In the genomic region with DNA sequence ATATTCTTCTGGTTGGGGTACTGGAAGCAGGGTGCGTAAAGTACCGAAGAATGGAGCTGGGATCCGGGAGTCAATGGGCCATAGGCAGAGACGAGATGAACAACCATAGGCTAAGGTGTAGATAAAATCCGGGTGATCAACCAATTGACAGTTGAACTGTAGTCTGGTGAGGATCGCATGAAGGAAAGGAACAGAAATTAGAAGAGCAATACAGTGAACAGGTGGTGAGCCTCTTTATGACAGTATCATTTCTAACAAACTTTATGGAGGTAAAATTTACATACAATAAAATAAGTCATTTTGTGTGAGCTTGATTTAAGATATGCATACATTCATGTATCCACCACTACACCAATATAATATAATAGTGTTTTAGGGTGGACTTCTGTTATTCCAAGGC, we compare ENCODE assay signal across 22 cellular contexts.
"Had no signal": no experiment of that assay in that cellular context is flagged by ENCODE, and none has a peak within 500 bp of the region (broad histone marks: within the 10 kb centered on the region; RNA-seq: fewer than 3 reads in every experiment).

No MANE protein-coding gene starts in this region.

- H2AFZ ChIP-seq: neural progenitor cell had no signal

- H3K9me3 ChIP-seq: pancreas, psoas muscle, right lobe of liver, sigmoid colon, stomach, thoracic aorta, thyroid gland, tibial nerve, upper lobe of right lung, vagina had no signal

- H3K4me3 ChIP-seq: neural progenitor cell, pancreas, psoas muscle, right lobe of liver, sigmoid colon, stomach, thoracic aorta, thyroid gland, tibial nerve, upper lobe of right lung, vagina had no signal

- FAIRE-seq: pancreas, small intestine had no signal

- H3K27ac ChIP-seq: neural progenitor cell, pancreas, psoas muscle, right lobe of liver, sigmoid colon, stomach, thoracic aorta, thyroid gland, tibial nerve, upper lobe of right lung, vagina had no signal

- DNase-seq: naive thymus-derived CD4-positive, alpha-beta T cell; natural killer cell; occipital lobe; pancreas; psoas muscle; right cardiac atrium; right lobe of liver; sigmoid colon; small intestine; stimulated activated CD4-positive, alpha-beta T cell treated with anti-CD3 and anti-CD28 coated beads, Interleukin-15, amount 100 ng/mL, for 24 hours; stimulated activated CD4-positive, alpha-beta T cell treated with anti-CD3 and anti-CD28 coated beads, Interleukin-2, amount 100 ng/mL, for 24 hours; stimulated activated CD4-positive, alpha-beta T cell treated with anti-CD3 and anti-CD28 coated beads, Interleukin-2, amount 100 ng/mL, for 48 hours; stimulated activated CD4-positive, alpha-beta T cell treated with anti-CD3 and anti-CD28 coated beads, Interleukin-4, amount 100 ng/mL, for 24 hours; stimulated activated naive B cell treated with anti-CD40 and anti-IgM and Interleukin-4, amounts not matched to agents 10 μg/mL and 1 μg/mL and 100 μg/mL, for 72 hours; stimulated activated naive CD4-positive, alpha-beta T cell treated with Interleukin-2 at 50 U/mL for 16 hours; stomach; thyroid gland; upper lobe of right lung had no signal

- H3K36me3 ChIP-seq: neural progenitor cell, pancreas, right lobe of liver, sigmoid colon, stomach, thoracic aorta, thyroid gland, tibial nerve, upper lobe of right lung, vagina had no signal

- ATAC-seq: naive thymus-derived CD4-positive, alpha-beta T cell; natural killer cell; pancreas; psoas muscle; right cardiac atrium; right lobe of liver; stimulated activated naive B cell treated with anti-CD40 and anti-IgM and Interleukin-4, amounts not matched to agents 10 μg/mL and 1 μg/mL and 100 μg/mL, for 72 hours; upper lobe of right lung had no signal

- H3K27me3 ChIP-seq: neural progenitor cell, pancreas, right lobe of liver, sigmoid colon, stomach, thyroid gland, tibial nerve, upper lobe of right lung, vagina had no signal

- H3K4me2 ChIP-seq: neural progenitor cell had no signal

- H3K4me1 ChIP-seq: pancreas, psoas muscle, right lobe of liver, sigmoid colon, stomach, thyroid gland, tibial nerve, upper lobe of right lung, vagina had no signal

- H3K9ac ChIP-seq: neural progenitor cell had no signal
